In the genomic region with DNA sequence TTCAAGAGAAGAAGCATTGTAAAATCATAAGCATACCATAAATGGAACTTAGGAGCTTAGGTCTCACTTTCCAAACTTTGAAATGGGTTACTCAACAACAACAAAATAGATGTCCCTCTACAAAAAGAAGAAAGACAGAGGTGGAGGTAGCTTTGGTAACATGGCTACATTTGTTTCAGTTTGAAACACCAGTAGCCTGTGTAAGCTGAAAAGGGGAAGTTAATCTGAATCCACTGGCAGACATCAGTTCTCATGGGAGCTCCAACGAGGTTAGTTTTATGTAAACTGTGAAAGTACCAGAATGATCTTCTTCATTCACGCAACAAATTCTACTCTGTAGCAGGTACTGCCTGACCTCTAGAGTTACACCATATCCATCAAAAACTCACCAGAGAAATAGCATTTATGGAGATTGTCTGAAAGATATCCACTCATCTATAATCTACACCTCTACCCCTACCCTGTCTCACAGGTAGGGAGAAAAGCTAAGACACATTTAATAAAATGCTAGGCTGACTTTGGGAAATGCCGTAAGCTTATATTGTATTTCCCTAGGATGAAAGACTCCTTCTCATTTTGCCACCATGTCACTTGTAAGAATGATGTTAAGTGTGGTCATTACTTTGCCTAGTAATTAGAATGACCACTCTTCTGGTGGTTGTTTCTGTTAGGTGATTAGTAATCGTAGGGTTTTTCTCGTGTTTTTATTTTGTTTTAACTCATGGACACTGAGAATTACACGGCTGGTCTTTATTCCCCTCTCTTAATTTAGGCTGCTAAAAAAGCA, we compare ENCODE assay signal across 14 cellular contexts.
A peak's percentile ranks its signal among the peaks of the same experiment; 100 is the strongest.
DNase-seq lines count a peak whose midpoint lies in the region; ATAC-seq and TF ChIP-seq lines count a peak whose summit lies in the region.
"Had no signal": no experiment of that assay in that cellular context is flagged by ENCODE, and none has a peak within 500 bp of the region (broad histone marks: within the 10 kb centered on the region; RNA-seq: fewer than 3 reads in every experiment).

No MANE protein-coding gene starts in this region.

- H3K4me1 Mint-ChIP-seq in CD14-positive monocyte = no peaks in the 10 kb centered on the region

- no peaks in the 10 kb centered on the region for H3K36me3 Mint-ChIP-seq in CD14-positive monocyte
- H3K36me3 Mint-ChIP-seq: activated CD4-positive, alpha-beta memory T cell treated with anti-CD3 and anti-CD28 coated beads for 36 hours had no signal

- peaks cover 0 to 3% (median 0%) of the 10 kb centered on the region in 7 donors for H3K9me3 Mint-ChIP-seq in CD14-positive monocyte

- no peak overlapping the region for H3K27ac Mint-ChIP-seq in CD14-positive monocyte
- H3K27ac Mint-ChIP-seq: activated CD4-positive, alpha-beta memory T cell treated with anti-CD3 and anti-CD28 coated beads for 36 hours had no signal

- H3K27me3 Mint-ChIP-seq in CD14-positive monocyte (ENCODE audit: low read depth in 3 of 3) = peaks cover 0 to 2% (median 0%) of the 10 kb centered on the region in 3 donors

- TF ChIP-seq CTCF in CD14-positive monocyte (IDR thresholded peaks at IDR 0.05) = no peak

- intact Hi-C loops in CD14-positive monocyte (cut with micrococcal nuclease) = no loop called here

- ATAC-seq in GM18867 (IDR thresholded peaks at IDR 0.05; ENCODE audit: unreplicated experiment) (peak; percentile 95), GM21447 (IDR thresholded peaks at IDR 0.05; ENCODE audit: unreplicated experiment) (peak; percentile 97), HG03066 (IDR thresholded peaks at IDR 0.05; ENCODE audit: low read depth, unreplicated experiment) (peak; percentile 93)
- ATAC-seq: heart left ventricle had no signal

- DNase-seq in OCI-M1 (lab: John Stamatoyannopoulos, UW) (peak; percentile 71), GM03348 (ENCODE audit: low spot score) (no peak), mucosa of gallbladder (ENCODE audit: low spot score) (no peak), CD14-positive monocyte (ENCODE audit: low spot score) (no peak)
- no peak for DNase-seq in activated T-cell treated with anti-CD3 and anti-CD28 coated beads, Interleukin-2, amount 50 U/mL, for 48 hours
- DNase-seq: activated CD4-positive, alpha-beta memory T cell treated with anti-CD3 and anti-CD28 coated beads for 36 hours; COR-L47; heart left ventricle; KG1; NCI-H345; SK-N-SH had no signal

- H3K4me3 Mint-ChIP-seq in CD14-positive monocyte = no peak overlapping the region
- H3K4me3 Mint-ChIP-seq: activated CD4-positive, alpha-beta memory T cell treated with anti-CD3 and anti-CD28 coated beads for 36 hours had no signal
